ENCODE assay signal across 8 cellular contexts in the genomic region with DNA sequence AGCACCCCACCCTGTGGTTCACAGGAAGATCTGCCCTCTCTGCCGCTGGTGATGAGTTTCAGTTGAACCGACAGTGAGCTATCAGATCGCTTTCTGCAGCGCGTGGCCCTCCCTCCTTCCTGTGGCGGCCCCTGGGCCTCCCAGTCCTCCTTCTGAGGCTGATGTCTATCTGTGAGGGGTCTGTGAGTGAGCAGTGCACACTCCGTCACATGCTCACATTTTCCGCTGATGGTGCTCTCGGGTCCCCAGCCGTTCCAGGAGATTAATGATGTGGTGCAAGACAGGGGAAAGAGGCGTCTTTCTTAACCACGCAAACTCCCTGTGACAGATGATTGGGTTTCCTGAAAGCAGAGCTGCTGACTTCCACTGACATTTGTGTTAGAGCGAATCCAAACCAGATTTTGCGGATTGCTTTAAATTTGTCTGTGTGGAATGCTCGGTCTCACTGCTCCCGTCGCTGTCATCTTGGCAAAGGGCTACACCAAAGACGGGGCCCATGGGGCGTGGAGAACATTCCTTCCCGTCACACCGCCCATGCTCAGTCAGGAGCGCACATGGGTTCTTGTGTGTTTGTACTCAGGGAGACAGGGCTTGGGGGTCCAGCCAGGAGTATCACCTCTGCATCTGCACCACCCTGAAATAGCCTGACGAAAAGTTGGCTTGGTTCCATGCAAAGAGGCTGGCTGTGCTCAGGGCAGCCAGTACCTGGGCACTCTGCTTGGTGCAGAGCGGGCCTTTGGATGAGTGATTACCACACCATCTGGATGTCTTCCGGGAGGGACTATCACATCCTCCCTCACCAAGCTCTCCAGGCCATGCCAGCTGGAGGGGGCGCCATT.
DNase-seq lines count a peak whose midpoint lies in the region; ATAC-seq and TF ChIP-seq lines count a peak whose summit lies in the region.

No MANE protein-coding gene starts in this region.

- no peaks in the 10 kb centered on the region for H4K20me1 ChIP-seq in PC-3 (ENCODE audit: low read length)

- POLR2A ChIA-PET in PC-3 (lab: Charles Lee; ENCODE audit: unreplicated experiment): no interaction called here

- DNase-seq in GM13977 (ENCODE audit: low spot score) (peak; percentile 66), SIG-M5 treated with dmso at 0.1 percent for 504 hours (lab: John Stamatoyannopoulos, UW; ENCODE audit: unreplicated experiment) (peak; percentile 50), esophagus squamous epithelium (lab: John Stamatoyannopoulos, UW) (no peak), psoas muscle (peak in 1 of 2 donors; percentile 50), A172 (ENCODE audit: low spot score) (no peak), DMS79 (lab: John Stamatoyannopoulos, UW) (no peak), PC-3 (no peak)

- BruUV-seq in PC-3 (replicated peaks; lab: Mats Ljungman, UMichigan): no TSS peak

- intact Hi-C loops in esophagus squamous epithelium (cut with DNase I) (no loop called here), psoas muscle (cut with DNase I) (no loop called here), PC-3 (cut with micrococcal nuclease) (no loop called here)

- no peak overlapping the region for H2AFZ ChIP-seq in PC-3 (ENCODE audit: low read length)

- no peaks in the 10 kb centered on the region for H3K9me2 ChIP-seq in PC-3 (replicated peaks; ENCODE audit: low read length)

- H3K4me1 ChIP-seq in esophagus squamous epithelium (peaks cover 7 to 19% (median 8%) of the 10 kb centered on the region in 3 donors), psoas muscle (no peaks in the 10 kb centered on the region), PC-3 (ENCODE audit: insufficient read depth, low read length) (no peaks in the 10 kb centered on the region)

- H3K4me3 ChIP-seq in esophagus squamous epithelium (peak overlapping the region in 2 of 4 donors; percentile 19 to 41), psoas muscle (peak overlapping the region; percentile 39), PC-3 (ENCODE audit: low read length) (no peak overlapping the region)

- no peaks in the 10 kb centered on the region for H3K36me3 ChIP-seq in esophagus squamous epithelium
- H3K36me3 ChIP-seq in psoas muscle (ENCODE audit: insufficient read depth in 1 of 2, low read depth in 1 of 2): no peaks in the 10 kb centered on the region
- no peaks in the 10 kb centered on the region; the same call in 1 of the 2 replicates for H3K36me3 ChIP-seq in PC-3 (ENCODE audit: low read depth, low read length)

- TF ChIP-seq POLR2A in esophagus squamous epithelium (IDR thresholded peaks at IDR 0.05): no peak

- H3F3A ChIP-seq in PC-3 (ENCODE audit: low read length, unreplicated experiment): no peaks in the 10 kb centered on the region

- ATAC-seq in HG02678 (IDR thresholded peaks at IDR 0.05; ENCODE audit: unreplicated experiment) (peak; percentile 81), psoas muscle (peak; percentile 17 to 66 (median 57)), PC-3 (no peak)

- CTCF ChIA-PET in PC-3 (lab: Charles Lee): no interaction called here

- in situ Hi-C loops in GM13977 (cut with MboI; ENCODE audit: low pct_unique_long_range_greater_than_20kb, low sequenced_read_pairs, unreplicated experiment): no loop called here

- H3K9ac ChIP-seq in PC-3 (ENCODE audit: low read length): no peak overlapping the region

- WGBS in esophagus squamous epithelium, 2 donors: 39 to 60% methylated on average over 7 to 21 of the region's 26 CpGs
- WGBS in psoas muscle, 3 donors: 15 to 23% (median 16%) methylated on average over 25 to 26 of the region's 26 CpGs

- H3K27ac ChIP-seq in esophagus squamous epithelium (peak overlapping the region in 3 of 4 donors; percentile 23 to 67 (median 53)), psoas muscle (peak overlapping the region; percentile 16), PC-3 (ENCODE audit: low read length) (no peak overlapping the region)

- H3K27me3 ChIP-seq in esophagus squamous epithelium (peaks cover 0 to 21% (median 0%) of the 10 kb centered on the region in 4 donors), psoas muscle (ENCODE audit: insufficient read depth in 3 of 3, low read length in 2 of 3) (no peaks in the 10 kb centered on the region), PC-3 (ENCODE audit: low read length) (peaks cover 25% of the 10 kb centered on the region)

- H3K4me2 ChIP-seq in PC-3 (ENCODE audit: low read length): no peak overlapping the region

- H3K9me3 ChIP-seq in esophagus squamous epithelium (peaks cover 0 to 25% (median 18%) of the 10 kb centered on the region in 3 donors), psoas muscle (peaks cover 13% of the 10 kb centered on the region), PC-3 (ENCODE audit: low read length) (peaks cover 9% of the 10 kb centered on the region; the same call in 1 of the 2 replicates)

- no peaks in the 10 kb centered on the region for H3K79me2 ChIP-seq in PC-3 (ENCODE audit: low read length)

- TF ChIP-seq CTCF in GM13977 (IDR thresholded peaks at IDR 0.05; ENCODE audit: extremely low read depth, insufficient read depth, missing control alignments) (no peak), esophagus squamous epithelium (IDR thresholded peaks at IDR 0.05) (no peak), psoas muscle (IDR thresholded peaks at IDR 0.05) (no peak), PC-3 (conservative IDR thresholded peaks at IDR 0.05; ENCODE audit: low read depth, low read length) (no peak)

Comparison
In these comparisons a context has a peak if more than half of its experiments do, and no peak if none do; other contexts are left out.
1. DNase-seq: peak in GM13977 (single experiment) and SIG-M5 treated with dmso at 0.1 percent for 504 hours (single experiment); none in esophagus squamous epithelium (single experiment), A172 (single experiment), DMS79 (single experiment) and PC-3 (single experiment).